14 cellular contexts compared by ENCODE assay signal in genomic region chrX:108417257-108417656, GRCh38. TPM values are rescaled to one million over a fixed set of nuclear protein-coding genes. Genes with fewer than 3 reads are reported as not detected.
"Had no signal": no experiment of that assay in that cellular context is flagged by ENCODE, and none has a peak within 500 bp of the region (broad histone marks: within the 10 kb centered on the region; RNA-seq: fewer than 3 reads in every experiment).

No MANE protein-coding gene starts in this region.

- DNase-seq: activated naive CD4-positive, alpha-beta T cell treated with anti-CD3 and anti-CD28 coated beads, Interleukin-2, amount 10 ng/mL, durations not matched to agents 7 days and 5 days; adrenal gland; body of pancreas; central memory CD4-positive, alpha-beta T cell; cortex of kidney; effector CD8-positive, alpha-beta T cell; pancreas; stimulated activated CD4-positive, alpha-beta T cell treated with anti-CD3 and anti-CD28 coated beads, Interleukin-4, amount 100 ng/mL, for 1 hour; stimulated activated naive CD8-positive, alpha-beta T cell treated with anti-CD3 and anti-CD28 coated beads, Interleukin-15, amount 100 ng/mL, for 72 hours; testis had no signal

- H3K36me3 ChIP-seq: adrenal gland, gastroesophageal sphincter, pancreas had no signal

- H3K27me3 ChIP-seq: adrenal gland, body of pancreas, gastroesophageal sphincter, testis had no signal

- H3K4me1 ChIP-seq: adrenal gland, body of pancreas, pancreas, testis had no signal

- H3K4me3 ChIP-seq: adrenal gland, body of pancreas, gastroesophageal sphincter, pancreas, testis had no signal

- FAIRE-seq: TTC549 had no signal

- ATAC-seq: body of pancreas; gastroesophageal sphincter; pancreas; stimulated activated naive CD8-positive, alpha-beta T cell treated with anti-CD3 and anti-CD28 coated beads, Interleukin-15, amount 100 ng/mL, for 72 hours had no signal

- H3K9me3 ChIP-seq: adrenal gland, body of pancreas, gastroesophageal sphincter, pancreas, testis had no signal

- H3K27ac ChIP-seq: adrenal gland, body of pancreas, epithelial cell of prostate, pancreas, testis had no signal

RNA-seq across cellular contexts. Expression of gene COL4A6, which starts 21.0 kb away (rescaled TPM):
- total RNA-seq: activated T-helper 2 cell treated with anti-CD3 and anti-CD28 coated beads, Interferon-gamma antibody, Interleukin-2, Interleukin-4, amounts not matched to agents 10 μg/mL and 5 μg/mL and 100 μg/mL, durations not matched to agents 14 hours and 24 hours and 36 hours had no signal

RNA-seq across cellular contexts. Expression of gene COL4A5, which starts 22.4 kb away (rescaled TPM):
- total RNA-seq: activated T-helper 2 cell treated with anti-CD3 and anti-CD28 coated beads, Interferon-gamma antibody, Interleukin-2, Interleukin-4, amounts not matched to agents 10 μg/mL and 5 μg/mL and 100 μg/mL, durations not matched to agents 14 hours and 24 hours and 36 hours had no signal
